ENCODE assay signal across 17 cellular contexts in the genomic region with DNA sequence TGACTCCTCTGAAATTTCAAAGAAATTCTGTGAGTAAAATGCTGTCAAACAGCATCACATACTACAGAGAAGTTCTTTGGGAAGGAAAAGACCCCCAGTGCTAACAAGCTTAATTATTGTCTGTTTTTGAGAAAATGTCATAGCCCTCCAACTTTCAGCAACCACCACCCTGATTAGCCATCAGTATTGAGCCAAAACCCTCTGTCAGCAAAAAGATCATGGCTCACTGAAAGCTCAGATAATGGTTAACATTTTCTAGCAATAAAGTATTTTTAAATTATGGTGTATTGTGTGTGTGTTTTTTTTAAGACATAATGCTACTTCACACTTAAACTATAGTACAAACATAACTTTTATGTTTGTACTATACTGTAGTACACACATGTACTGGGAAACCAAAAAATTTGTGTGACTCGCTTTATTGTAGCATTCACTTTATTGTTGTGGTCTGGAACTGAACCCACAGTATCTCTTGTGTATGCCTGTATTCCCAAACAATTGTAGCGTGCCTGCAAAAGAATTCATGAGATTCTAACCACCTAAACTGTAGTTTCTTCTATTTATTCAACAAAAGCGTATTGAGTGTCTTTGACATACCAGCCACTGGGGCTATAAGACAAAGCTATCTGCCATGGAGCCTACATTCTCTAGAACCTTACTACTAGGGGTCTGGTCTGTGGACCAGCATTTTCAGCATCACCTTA.
"Had no signal": no experiment of that assay in that cellular context is flagged by ENCODE, and none has a peak within 500 bp of the region (broad histone marks: within the 10 kb centered on the region; RNA-seq: fewer than 3 reads in every experiment).

No MANE protein-coding gene starts in this region.

- H3K27me3 ChIP-seq: cardiac muscle cell, left lung, thyroid gland, uterus had no signal

- H3K4me1 ChIP-seq: left lung, thyroid gland, uterus had no signal

- H3K4me3 ChIP-seq: cardiac muscle cell, left lung, mucosa of descending colon, thyroid gland, uterus had no signal

- FAIRE-seq: kidney, TTC549 had no signal

- H3K36me3 ChIP-seq: cardiac muscle cell, left lung, thyroid gland, uterus had no signal

- H3K27ac ChIP-seq: cardiac muscle cell, left lung, thyroid gland, uterus had no signal

- DNase-seq: activated B cell treated with CpG ODN at 0.5 μM for 24 hours; activated CD4-positive, alpha-beta T cell treated with anti-CD3 and anti-CD28 coated beads for 48 hours; activated CD8-positive, alpha-beta memory T cell treated with anti-CD3 and anti-CD28 coated beads, Interleukin-2, amount 50 U/mL, for 48 hours; anterior cingulate cortex; hypothalamus; kidney; left lung; mucosa of descending colon; naive thymus-derived CD4-positive, alpha-beta T cell; posterior cingulate gyrus; retina; stimulated activated CD4-positive, alpha-beta T cell treated with anti-CD3 and anti-CD28 coated beads, Interleukin-2, amount 100 ng/mL, for 48 hours; stimulated activated naive B cell treated with anti-CD40 and anti-IgM and Interleukin-4, amounts not matched to agents 10 μg/mL and 1 μg/mL and 100 μg/mL, for 72 hours; thyroid gland; uterus had no signal

- ATAC-seq: left lung; mucosa of descending colon; stimulated activated naive B cell treated with anti-CD40 and anti-IgM and Interleukin-4, amounts not matched to agents 10 μg/mL and 1 μg/mL and 100 μg/mL, for 72 hours had no signal

- H3K9me3 ChIP-seq: mucosa of descending colon, thyroid gland, uterus had no signal

- H3K27ac Mint-ChIP-seq: activated B cell treated with CpG ODN at 0.5 μM for 24 hours; naive thymus-derived CD4-positive, alpha-beta T cell; stimulated activated naive B cell treated with anti-CD40 and anti-IgM and Interleukin-4, amounts not matched to agents 10 μg/mL and 1 μg/mL and 100 μg/mL, for 72 hours had no signal

- H3K4me3 Mint-ChIP-seq: activated B cell treated with CpG ODN at 0.5 μM for 24 hours; stimulated activated naive B cell treated with anti-CD40 and anti-IgM and Interleukin-4, amounts not matched to agents 10 μg/mL and 1 μg/mL and 100 μg/mL, for 72 hours had no signal

- H3K27me3 Mint-ChIP-seq: activated B cell treated with CpG ODN at 0.5 μM for 24 hours; naive thymus-derived CD4-positive, alpha-beta T cell; stimulated activated naive B cell treated with anti-CD40 and anti-IgM and Interleukin-4, amounts not matched to agents 10 μg/mL and 1 μg/mL and 100 μg/mL, for 72 hours had no signal
